18 cellular contexts compared by ENCODE assay signal in the genomic region with DNA sequence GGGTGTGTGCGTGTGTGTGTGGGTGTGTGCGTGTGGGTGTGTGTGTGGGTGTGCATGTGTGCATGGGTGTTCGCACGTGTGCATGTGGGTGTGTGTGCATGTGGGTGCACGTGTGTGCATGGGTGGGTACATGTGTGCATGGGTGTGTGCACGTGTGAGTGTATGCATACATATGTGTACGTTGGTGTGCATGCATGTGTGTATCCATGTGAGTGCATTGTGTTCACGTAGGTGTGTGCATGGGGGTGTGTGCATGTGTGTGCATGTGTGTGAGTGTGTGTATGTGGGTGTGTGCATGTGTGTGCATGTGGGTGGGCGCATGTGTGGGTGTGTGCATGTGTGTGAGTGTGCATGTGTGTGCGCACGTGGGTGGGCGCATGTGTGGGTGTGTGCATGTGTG. TPM values are rescaled to one million over a fixed set of nuclear protein-coding genes. Genes with fewer than 3 reads are reported as not detected.
"Had no signal": no experiment of that assay in that cellular context is flagged by ENCODE, and none has a peak within 500 bp of the region (broad histone marks: within the 10 kb centered on the region; RNA-seq: fewer than 3 reads in every experiment).

No MANE protein-coding gene starts in this region.

- H3K4me3 Mint-ChIP-seq: activated CD4-positive, alpha-beta T cell treated with anti-CD3 and anti-CD28 coated beads, Interleukin-2, amount 10 ng/mL, durations not matched to agents 7 days and 5 days; activated naive CD4-positive, alpha-beta T cell treated with anti-CD3 and anti-CD28 coated beads for 36 hours; activated T-helper 17 cell treated with anti-CD3 and anti-CD28 coated beads, Interleukin-2, amount 50 U/mL, for 72 hours; stimulated activated memory B cell treated with anti-CD40 and anti-IgM and Interleukin-4, amounts not matched to agents 10 μg/mL and 1 μg/mL and 100 μg/mL, for 72 hours had no signal

- H3K27ac ChIP-seq: colonic mucosa, foreskin keratinocyte, transverse colon had no signal

- H3K27me3 ChIP-seq: colonic mucosa had no signal

- H3K36me3 Mint-ChIP-seq: stimulated activated memory B cell treated with anti-CD40 and anti-IgM and Interleukin-4, amounts not matched to agents 10 μg/mL and 1 μg/mL and 100 μg/mL, for 72 hours had no signal

- ATAC-seq: activated T-helper 17 cell treated with anti-CD3 and anti-CD28 coated beads, Interleukin-2, amount 50 U/mL, for 72 hours; foreskin keratinocyte; stimulated activated memory B cell treated with anti-CD40 and anti-IgM and Interleukin-4, amounts not matched to agents 10 μg/mL and 1 μg/mL and 100 μg/mL, for 72 hours had no signal

- H3K27ac Mint-ChIP-seq: activated T-helper 17 cell treated with anti-CD3 and anti-CD28 coated beads, Interleukin-2, amount 50 U/mL, for 72 hours; stimulated activated memory B cell treated with anti-CD40 and anti-IgM and Interleukin-4, amounts not matched to agents 10 μg/mL and 1 μg/mL and 100 μg/mL, for 72 hours had no signal

- H3K9me3 ChIP-seq: colonic mucosa, transverse colon had no signal

- H3K4me1 ChIP-seq: colonic mucosa, foreskin keratinocyte had no signal

- DNase-seq: activated CD4-positive, alpha-beta T cell treated with anti-CD3 and anti-CD28 coated beads, Interleukin-2, amount 10 ng/mL, durations not matched to agents 7 days and 5 days; activated CD4-positive, CD25-positive, alpha-beta regulatory T cell; activated naive CD4-positive, alpha-beta T cell treated with anti-CD3 and anti-CD28 coated beads for 36 hours; activated T-cell treated with anti-CD3 and anti-CD28 coated beads for 4 hours; central memory CD4-positive, alpha-beta T cell; colonic mucosa; effector CD4-positive, alpha-beta T cell; foreskin keratinocyte; head of caudate nucleus; stimulated activated CD4-positive, alpha-beta T cell treated with anti-CD3 and anti-CD28 coated beads, Interleukin-2, amount 100 ng/mL, for 48 hours; SW 1271; transverse colon had no signal

- H3K9me3 Mint-ChIP-seq: activated CD4-positive, alpha-beta T cell treated with anti-CD3 and anti-CD28 coated beads, Interleukin-2, amount 10 ng/mL, durations not matched to agents 7 days and 5 days; activated naive CD4-positive, alpha-beta T cell treated with anti-CD3 and anti-CD28 coated beads for 36 hours; activated T-helper 17 cell treated with anti-CD3 and anti-CD28 coated beads, Interleukin-2, amount 50 U/mL, for 72 hours; stimulated activated memory B cell treated with anti-CD40 and anti-IgM and Interleukin-4, amounts not matched to agents 10 μg/mL and 1 μg/mL and 100 μg/mL, for 72 hours had no signal

- H3K4me3 ChIP-seq: colonic mucosa, lung, transverse colon had no signal

- FAIRE-seq: TTC549 had no signal

- H3K36me3 ChIP-seq: colonic mucosa, transverse colon had no signal

RNA-seq across cellular contexts. Expression of a gene that starts 19.9 kb away (rescaled TPM):
- total RNA-seq: activated CD4-positive, alpha-beta T cell treated with anti-CD3 and anti-CD28 coated beads, Interleukin-2, amount 10 ng/mL, durations not matched to agents 7 days and 5 days; activated CD8-positive, alpha-beta memory T cell treated with anti-CD3 and anti-CD28 coated beads for 36 hours; activated naive CD4-positive, alpha-beta T cell treated with anti-CD3 and anti-CD28 coated beads for 36 hours; activated T-helper 17 cell treated with anti-CD3 and anti-CD28 coated beads, Interleukin-2, amount 50 U/mL, for 72 hours; foreskin keratinocyte; T-helper 2 cell treated with Interferon-gamma antibody and Interleukin-4, amounts not matched to agents 100 ng/mL and 5 ng/mL, for 36 hours had no signal
- polyA plus RNA-seq: foreskin keratinocyte had no signal
